25 cellular contexts compared by ENCODE assay signal in genomic region chr7:26535483-26536069, GRCh38.
DNase-seq lines count a peak whose midpoint lies in the region; ATAC-seq and TF ChIP-seq lines count a peak whose summit lies in the region.
"Had no signal": no experiment of that assay in that cellular context is flagged by ENCODE, and none has a peak within 500 bp of the region (broad histone marks: within the 10 kb centered on the region; RNA-seq: fewer than 3 reads in every experiment).

No MANE protein-coding gene starts in this region.

- H3K9me2 ChIP-seq in SK-N-SH, result no peaks in the 10 kb centered on the region

- no peaks in the 10 kb centered on the region for H3K79me2 ChIP-seq in SK-N-SH (ENCODE audit: insufficient read depth)

- H3K36me3 ChIP-seq in SK-N-SH (replicated peaks in 1 of 2; ENCODE audit: control insufficient read depth in 1 of 2, insufficient read depth in 2 of 2, low read length in 1 of 2), result no peaks in the 10 kb centered on the region
- no peaks in the 10 kb centered on the region for H3K36me3 ChIP-seq in esophagus squamous epithelium
- H3K36me3 ChIP-seq: cardiac muscle cell, heart left ventricle, lower lobe of right lung, sigmoid colon, suprapubic skin had no signal

- CTCF ChIA-PET in SK-N-SH (lab: Yijun Ruan, JAX), result interaction anchor here (0.9 to 6.1 kb wide), 17 partner anchors 8 to 641 kb away, joined by 3 to 27 read pairs (median 4); no protein-coding TSS in a partner anchor

- TF ChIP-seq EP300 in SK-N-SH (IDR thresholded peaks at IDR 0.05; ENCODE audit: borderline replicate concordance in 1 of 2, low read depth in 1 of 2, low read length in 1 of 2), result peak in 1 of 2 experiments; percentile 33; a peak in 1 of 4 replicates

- POLR2A ChIA-PET in SK-N-SH (lab: Yijun Ruan, JAX), result no interaction called here

- no peak; the same call in 1 of the 2 replicates for TF ChIP-seq RAD21 in SK-N-SH (IDR thresholded peaks at IDR 0.05; ENCODE audit: low read length)

- TF ChIP-seq CTCF in SK-N-SH (IDR thresholded peaks at IDR 0.05) (no peak), esophagus squamous epithelium (IDR thresholded peaks at IDR 0.05) (no peak)

- peak; percentile 96 for DNase-seq in DMS153 treated with DMSO at 0.1 percent for 48 hours (lab: John Stamatoyannopoulos, UW; ENCODE audit: unreplicated experiment)
- no peak for DNase-seq in DMS153 (lab: John Stamatoyannopoulos, UW)
- DNase-seq in SK-N-SH, result peak; percentile 40
- peak; percentile 53 for DNase-seq in left kidney (ENCODE audit: low read depth, low spot score)
- DNase-seq in esophagus squamous epithelium (lab: John Stamatoyannopoulos, UW), result no peak
- DNase-seq: activated CD4-positive, alpha-beta memory T cell treated with anti-CD3 and anti-CD28 coated beads, Interleukin-2, amount 10 ng/mL, durations not matched to agents 7 days and 5 days; activated CD4-positive, CD25-positive, alpha-beta regulatory T cell treated with anti-CD3 and anti-CD28 coated beads, Interleukin-2, amount 50 U/mL, for 72 hours; aorta; effector memory CD4-positive, alpha-beta T cell; erythroblast; GM23248; heart left ventricle; HFFc6; Karpas-422; lower lobe of right lung; RPMI8226; sigmoid colon; stimulated activated naive B cell treated with anti-CD40 and anti-IgM and Interleukin-4, amounts not matched to agents 10 μg/mL and 1 μg/mL and 100 μg/mL, for 72 hours had no signal

- no peak overlapping the region for H2AFZ ChIP-seq in SK-N-SH (ENCODE audit: low read depth)
- H2AFZ ChIP-seq: GM23248 had no signal

- 39% methylated on average over 3 of the region's 3 CpGs for WGBS in SK-N-SH (ENCODE audit: low lambda C conversion rate)
- 67 to 75% methylated on average over 3 of the region's 3 CpGs for WGBS in esophagus squamous epithelium, 2 donors

- ATAC-seq in SK-N-SH treated with all-trans-retinoic acid at 6 μM for 48 hours (no peak), HG03159 (IDR thresholded peaks at IDR 0.05; ENCODE audit: unreplicated experiment) (no peak), HG03175 (IDR thresholded peaks at IDR 0.05; ENCODE audit: unreplicated experiment) (no peak)
- ATAC-seq: heart left ventricle; lower lobe of right lung; stimulated activated naive B cell treated with anti-CD40 and anti-IgM and Interleukin-4, amounts not matched to agents 10 μg/mL and 1 μg/mL and 100 μg/mL, for 72 hours had no signal

- no peaks in the 10 kb centered on the region for H4K20me1 ChIP-seq in SK-N-SH (ENCODE audit: insufficient read depth)

- H3K4me1 ChIP-seq in SK-N-SH (ENCODE audit: control insufficient read depth in 1 of 2, insufficient read depth in 2 of 2, low read depth in 1 of 2, low read length in 1 of 2) (peaks cover 0 to 32% of the 10 kb centered on the region in 2 experiments; a peak in 2 of 4 replicates), esophagus squamous epithelium (no peaks in the 10 kb centered on the region)
- H3K4me1 ChIP-seq: heart left ventricle, lower lobe of right lung, sigmoid colon, suprapubic skin had no signal

- H3K27me3 ChIP-seq in SK-N-SH (ENCODE audit: insufficient read depth) (no peaks in the 10 kb centered on the region), esophagus squamous epithelium (peaks cover 0 to 79% (median 0%) of the 10 kb centered on the region in 4 donors)
- H3K27me3 ChIP-seq: cardiac muscle cell had no signal

- TF ChIP-seq POLR2A in esophagus squamous epithelium (IDR thresholded peaks at IDR 0.05), result no peak

- H3K9me3 ChIP-seq in SK-N-SH (no peaks in the 10 kb centered on the region), esophagus squamous epithelium (no peaks in the 10 kb centered on the region)
- H3K9me3 ChIP-seq: heart left ventricle, lower lobe of right lung, sigmoid colon, suprapubic skin had no signal

- H3K27ac ChIP-seq in SK-N-SH (ENCODE audit: low read depth in 2 of 2, low read length in 1 of 2), result peak overlapping the region in 1 of 2 experiments; percentile 79; a peak in 2 of 4 replicates
- no peak overlapping the region for H3K27ac ChIP-seq in esophagus squamous epithelium
- H3K27ac ChIP-seq: 22Rv1, coronary artery, GM23248, heart left ventricle, lower lobe of right lung, sigmoid colon, suprapubic skin had no signal

- no peaks in the 10 kb centered on the region for H3F3A ChIP-seq in SK-N-SH (replicated peaks; ENCODE audit: insufficient read depth)

- no peak overlapping the region for H3K9ac ChIP-seq in SK-N-SH
- H3K9ac ChIP-seq: GM23248 had no signal

- intact Hi-C loops in esophagus squamous epithelium (cut with DNase I), result no loop called here

- no peak overlapping the region for H3K4me3 ChIP-seq in SK-N-SH (ENCODE audit: low read depth in 2 of 2, low read length in 1 of 2)
- H3K4me3 ChIP-seq in esophagus squamous epithelium, result no peak overlapping the region
- H3K4me3 ChIP-seq: cardiac muscle cell, coronary artery, GM23248, heart left ventricle, lower lobe of right lung, sigmoid colon, suprapubic skin had no signal

- H3K4me2 ChIP-seq in SK-N-SH, result no peak overlapping the region

TF ChIP-seq in SK-N-SH, 30 proteins besides CTCF, POLR2A, EP300 and RAD21:
- TF ChIP-seq NRF1 (IDR thresholded peaks at IDR 0.05; ENCODE audit: low read depth, low read length) (no peak), REST (IDR thresholded peaks at IDR 0.05; ENCODE audit: low read depth, low read length) (no peak), FOXJ3 (CRISPR knock-in tag; IDR thresholded peaks at IDR 0.05) (no peak), GATA2 (CRISPR knock-in tag; IDR thresholded peaks at IDR 0.05) (peak; percentile 55), MXI1 (IDR thresholded peaks at IDR 0.05; ENCODE audit: low read depth, low read length) (peak; percentile 49; the same call in 1 of the 2 replicates), RCOR1 (IDR thresholded peaks at IDR 0.05; ENCODE audit: low read length) (peak; percentile 39; the same call in 1 of the 2 replicates)
TF ChIP-seq in SK-N-SH: peak in this region for 3.

TF ChIP-seq in SK-N-SH treated with all-trans-retinoic acid at 6 μM for 48 hours, 23 proteins besides CTCF, POLR2A, EP300 and RAD21:
- no peak for TF ChIP-seq SNAI2 (CRISPR knock-in tag; IDR thresholded peaks at IDR 0.05)
- TF ChIP-seq ZC3H10 (CRISPR knock-in tag; IDR thresholded peaks at IDR 0.05), result no peak
- TF ChIP-seq ARNTL (CRISPR knock-in tag; IDR thresholded peaks at IDR 0.05; ENCODE audit: borderline replicate concordance, low read depth), result no peak
- TF ChIP-seq CSRNP3 (CRISPR knock-in tag; IDR thresholded peaks at IDR 0.05), result no peak
- TF ChIP-seq RARB (CRISPR knock-in tag; IDR thresholded peaks at IDR 0.05), result no peak
- TF ChIP-seq ZFP3 (CRISPR knock-in tag; IDR thresholded peaks at IDR 0.05), result no peak
- TF ChIP-seq, protein P1, sequence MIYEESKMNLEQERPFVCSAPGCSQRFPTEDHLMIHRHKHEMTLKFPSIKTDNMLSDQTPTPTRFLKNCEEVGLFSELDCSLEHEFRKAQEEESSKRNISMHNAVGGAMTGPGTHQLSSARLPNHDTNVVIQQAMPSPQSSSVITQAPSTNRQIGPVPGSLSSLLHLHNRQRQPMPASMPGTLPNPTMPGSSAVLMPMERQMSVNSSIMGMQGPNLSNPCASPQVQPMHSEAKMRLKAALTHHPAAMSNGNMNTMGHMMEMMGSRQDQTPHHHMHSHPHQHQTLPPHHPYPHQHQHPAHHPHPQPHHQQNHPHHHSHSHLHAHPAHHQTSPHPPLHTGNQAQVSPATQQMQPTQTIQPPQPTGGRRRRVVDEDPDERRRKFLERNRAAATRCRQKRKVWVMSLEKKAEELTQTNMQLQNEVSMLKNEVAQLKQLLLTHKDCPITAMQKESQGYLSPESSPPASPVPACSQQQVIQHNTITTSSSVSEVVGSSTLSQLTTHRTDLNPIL (CRISPR knock-in tag; IDR thresholded peaks at IDR 0.05; ENCODE audit: low read depth), result no peak
- TF ChIP-seq TCF4 (CRISPR knock-in tag; IDR thresholded peaks at IDR 0.05; ENCODE audit: borderline replicate concordance), result no peak
- TF ChIP-seq GLIS3 (CRISPR knock-in tag; IDR thresholded peaks at IDR 0.05), result no peak
- TF ChIP-seq, protein P2, sequence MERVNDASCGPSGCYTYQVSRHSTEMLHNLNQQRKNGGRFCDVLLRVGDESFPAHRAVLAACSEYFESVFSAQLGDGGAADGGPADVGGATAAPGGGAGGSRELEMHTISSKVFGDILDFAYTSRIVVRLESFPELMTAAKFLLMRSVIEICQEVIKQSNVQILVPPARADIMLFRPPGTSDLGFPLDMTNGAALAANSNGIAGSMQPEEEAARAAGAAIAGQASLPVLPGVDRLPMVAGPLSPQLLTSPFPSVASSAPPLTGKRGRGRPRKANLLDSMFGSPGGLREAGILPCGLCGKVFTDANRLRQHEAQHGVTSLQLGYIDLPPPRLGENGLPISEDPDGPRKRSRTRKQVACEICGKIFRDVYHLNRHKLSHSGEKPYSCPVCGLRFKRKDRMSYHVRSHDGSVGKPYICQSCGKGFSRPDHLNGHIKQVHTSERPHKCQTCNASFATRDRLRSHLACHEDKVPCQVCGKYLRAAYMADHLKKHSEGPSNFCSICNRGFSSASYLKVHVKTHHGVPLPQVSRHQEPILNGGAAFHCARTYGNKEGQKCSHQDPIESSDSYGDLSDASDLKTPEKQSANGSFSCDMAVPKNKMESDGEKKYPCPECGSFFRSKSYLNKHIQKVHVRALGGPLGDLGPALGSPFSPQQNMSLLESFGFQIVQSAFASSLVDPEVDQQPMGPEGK (CRISPR knock-in tag; IDR thresholded peaks at IDR 0.05; ENCODE audit: borderline replicate concordance), result no peak

Comparison
In these comparisons a context has a peak if more than half of its experiments do, and no peak if none do; other contexts are left out.
1. DNase-seq: peak in DMS153 treated with DMSO at 0.1 percent for 48 hours (single experiment), SK-N-SH (single experiment) and left kidney (single experiment); none in DMS153 (single experiment) and esophagus squamous epithelium (single experiment).